1 cellular context compared by ENCODE assay signal in genomic region chr16:81142864-81143263, GRCh38.
TF ChIP-seq lines count a peak whose summit lies in the region.

No MANE protein-coding gene starts in this region.

TF ChIP-seq in GM23338, 12 proteins besides CTCF, POLR2A, EP300 and RAD21:
- TF ChIP-seq ZNF462 (CRISPR knock-in tag; IDR thresholded peaks at IDR 0.05) = no peak
- no peak for TF ChIP-seq STAT1 (IDR thresholded peaks at IDR 0.05; ENCODE audit: unreplicated experiment)
- no peak for TF ChIP-seq EZH2 (IDR thresholded peaks at IDR 0.05; ENCODE audit: low read depth, unreplicated experiment)
- no peak for TF ChIP-seq EZH2phosphoT487 (IDR thresholded peaks at IDR 0.05; ENCODE audit: unreplicated experiment)
- TF ChIP-seq POLR2AphosphoS5 (IDR thresholded peaks at IDR 0.05; ENCODE audit: low read depth) = no peak
- no peak for TF ChIP-seq REST (IDR thresholded peaks at IDR 0.05; ENCODE audit: unreplicated experiment)
- TF ChIP-seq CREB1 (CRISPR knock-in tag; IDR thresholded peaks at IDR 0.05; ENCODE audit: low read depth) = no peak
- TF ChIP-seq ZNF114 (CRISPR knock-in tag; IDR thresholded peaks at IDR 0.05) = no peak
- no peak for TF ChIP-seq ZNF331 (CRISPR knock-in tag; IDR thresholded peaks at IDR 0.05; ENCODE audit: low read depth)
- TF ChIP-seq JUNB (IDR thresholded peaks at IDR 0.05; ENCODE audit: unreplicated experiment) = no peak
- no peak for TF ChIP-seq ETS1 (IDR thresholded peaks at IDR 0.05)
- no peak for TF ChIP-seq NANOG (IDR thresholded peaks at IDR 0.05; ENCODE audit: borderline replicate concordance)
